ENCODE assay signal across 8 cellular contexts in the genomic region with DNA sequence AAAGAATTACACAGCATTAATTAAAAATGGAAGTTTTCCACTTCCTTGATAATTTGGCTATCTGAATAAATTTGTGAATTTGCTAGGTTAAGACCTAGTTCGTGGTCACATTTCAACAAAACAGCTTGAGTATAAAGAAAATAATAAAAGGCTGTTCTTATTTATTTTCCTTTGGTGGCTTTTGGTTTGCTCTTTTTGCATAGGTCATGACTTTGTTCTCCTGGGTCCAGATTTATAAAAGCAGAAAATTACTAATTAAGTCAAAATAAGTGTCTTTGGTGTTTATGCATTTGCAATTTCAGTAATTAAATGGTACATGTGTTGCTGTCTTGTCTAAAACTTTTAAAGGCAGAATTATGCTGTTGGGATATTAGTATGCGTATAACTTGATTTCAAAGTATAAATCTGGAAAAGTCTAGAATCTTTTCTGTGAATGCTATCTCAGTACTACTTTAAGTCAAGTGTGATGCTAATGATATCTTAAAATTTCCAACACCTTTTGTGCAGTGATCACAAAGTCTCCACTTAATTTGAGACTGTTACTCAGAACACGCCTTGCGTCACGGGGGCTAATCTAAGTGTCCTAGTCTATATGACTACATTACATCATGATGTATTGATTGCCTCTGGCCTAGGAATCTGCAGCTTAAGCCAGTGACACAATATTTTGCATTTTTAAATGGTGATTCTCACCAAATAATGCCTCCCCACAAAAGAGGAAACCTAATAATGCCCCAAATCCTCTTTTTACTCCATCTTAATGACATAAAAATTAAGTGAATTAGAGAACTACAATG. TPM values are rescaled to one million over a fixed set of nuclear protein-coding genes. Genes with fewer than 3 reads are reported as not detected.
DNase-seq lines count a peak whose midpoint lies in the region; ATAC-seq and TF ChIP-seq lines count a peak whose summit lies in the region.

No MANE protein-coding gene starts in this region.

- H3K27ac ChIP-seq in SK-N-SH (ENCODE audit: low read depth in 2 of 2, low read length in 1 of 2) (peak overlapping the region; percentile 92 to 97), foreskin keratinocyte (peak overlapping the region; percentile 44)

- peaks cover 59% of the 10 kb centered on the region for H4K20me1 ChIP-seq in SK-N-SH (ENCODE audit: insufficient read depth)

- POLR2A ChIA-PET in SK-N-SH (lab: Yijun Ruan, JAX) (no interaction called here), activated B cell treated with CpG ODN at 0.5 μM for 24 hours (lab: Charles Lee) (interaction anchor here (1.0 to 1.5 kb wide), 2 partner anchors 14 to 138 kb away, joined by 6 to 7 read pairs; partner anchors contain the start of gene ATP5F1E)

- H3K4me1 ChIP-seq in SK-N-SH (ENCODE audit: control insufficient read depth in 1 of 2, insufficient read depth in 2 of 2, low read depth in 1 of 2, low read length in 1 of 2): peaks cover 32 to 38% of the 10 kb centered on the region in 2 experiments; a peak in 3 of 4 replicates
- H3K4me1 ChIP-seq in foreskin keratinocyte: peaks cover 24% of the 10 kb centered on the region

- H2AFZ ChIP-seq in SK-N-SH (ENCODE audit: low read depth): no peak overlapping the region

- peak overlapping the region; percentile 64 for H3K4me3 Mint-ChIP-seq in activated B cell treated with CpG ODN at 0.5 μM for 24 hours

- ATAC-seq in SK-N-SH treated with all-trans-retinoic acid at 6 μM for 48 hours (no peak), activated B cell treated with CpG ODN at 0.5 μM for 24 hours (ENCODE audit: low read depth) (no peak), foreskin keratinocyte (no peak), GM21447 (IDR thresholded peaks at IDR 0.05; ENCODE audit: unreplicated experiment) (no peak)

- peaks cover 54% of the 10 kb centered on the region for H3K4me1 Mint-ChIP-seq in activated B cell treated with CpG ODN at 0.5 μM for 24 hours

- intact Hi-C loops in activated B cell treated with CpG ODN at 0.5 μM for 24 hours (cut with micrococcal nuclease): loop anchor here (2.0 to 5.0 kb wide), 3 partner anchors 229 to 1276 kb away; no protein-coding TSS in a partner anchor

- H3K9me3 ChIP-seq in SK-N-SH: no peaks in the 10 kb centered on the region

- no peaks in the 10 kb centered on the region for H3K27me3 ChIP-seq in SK-N-SH (ENCODE audit: insufficient read depth)
- H3K27me3 ChIP-seq in foreskin keratinocyte: no peaks in the 10 kb centered on the region

- peak overlapping the region; percentile 97 for H3K9ac ChIP-seq in SK-N-SH

- 53% methylated on average over 5 of the region's 5 CpGs for WGBS in SK-N-SH (ENCODE audit: low lambda C conversion rate)

- DNase-seq in SK-N-SH (no peak), activated B cell treated with CpG ODN at 0.5 μM for 24 hours (no peak), foreskin keratinocyte (no peak), pons (ENCODE audit: low spot score) (no peak), NCI-H524 treated with DMSO at 0.1 percent for 48 hours (lab: John Stamatoyannopoulos, UW) (no peak)
- DNase-seq in stimulated activated CD8-positive, alpha-beta memory T cell treated with anti-CD3 and anti-CD28 coated beads, Interleukin-4, amount 100 ng/mL, for 48 hours: peak; percentile 71

- H3K27ac Mint-ChIP-seq in activated B cell treated with CpG ODN at 0.5 μM for 24 hours: peak overlapping the region; percentile 65

- H3K9me3 Mint-ChIP-seq in activated B cell treated with CpG ODN at 0.5 μM for 24 hours: no peaks in the 10 kb centered on the region

- H3K27me3 Mint-ChIP-seq in activated B cell treated with CpG ODN at 0.5 μM for 24 hours: no peaks in the 10 kb centered on the region

- H3K4me2 ChIP-seq in SK-N-SH: peak overlapping the region; percentile 70

- H3K4me3 ChIP-seq in SK-N-SH (ENCODE audit: low read depth in 2 of 2, low read length in 1 of 2): peak overlapping the region; percentile 69 to 77

- CTCF ChIA-PET in SK-N-SH (lab: Yijun Ruan, JAX): no interaction called here
- CTCF ChIA-PET in activated B cell treated with CpG ODN at 0.5 μM for 24 hours (lab: Charles Lee): no interaction called here

- no peak for TF ChIP-seq EP300 in SK-N-SH (IDR thresholded peaks at IDR 0.05; ENCODE audit: borderline replicate concordance in 1 of 2, low read depth in 1 of 2, low read length in 1 of 2)

- H3K36me3 ChIP-seq in SK-N-SH (replicated peaks in 1 of 2; ENCODE audit: control insufficient read depth in 1 of 2, insufficient read depth in 2 of 2, low read length in 1 of 2): peaks cover 32 to 33% of the 10 kb centered on the region in 2 experiments

- H3F3A ChIP-seq in SK-N-SH (replicated peaks; ENCODE audit: insufficient read depth): peaks cover 25% of the 10 kb centered on the region

- no peak for TF ChIP-seq RAD21 in SK-N-SH (IDR thresholded peaks at IDR 0.05; ENCODE audit: low read length)

- H3K36me3 Mint-ChIP-seq in activated B cell treated with CpG ODN at 0.5 μM for 24 hours (ENCODE audit: low read depth): peaks cover 38% of the 10 kb centered on the region

- H3K79me2 ChIP-seq in SK-N-SH (ENCODE audit: insufficient read depth): peaks cover 73% of the 10 kb centered on the region

- no peaks in the 10 kb centered on the region for H3K9me2 ChIP-seq in SK-N-SH

- TF ChIP-seq CTCF in SK-N-SH (IDR thresholded peaks at IDR 0.05): no peak
- no peak for TF ChIP-seq CTCF in activated B cell treated with CpG ODN at 0.5 μM for 24 hours (IDR thresholded peaks at IDR 0.05)
- TF ChIP-seq CTCF in foreskin keratinocyte (conservative IDR thresholded peaks at IDR 0.05): no peak

TF ChIP-seq in SK-N-SH, 30 proteins besides CTCF, POLR2A, EP300 and RAD21:
- TF ChIP-seq FOSL2 (IDR thresholded peaks at IDR 0.05; ENCODE audit: borderline replicate concordance, low read depth): no peak
- TF ChIP-seq GABPA (IDR thresholded peaks at IDR 0.05; ENCODE audit: low read depth): no peak
- TF ChIP-seq FOXJ3 (CRISPR knock-in tag; IDR thresholded peaks at IDR 0.05): no peak
- TF ChIP-seq, protein P1, sequence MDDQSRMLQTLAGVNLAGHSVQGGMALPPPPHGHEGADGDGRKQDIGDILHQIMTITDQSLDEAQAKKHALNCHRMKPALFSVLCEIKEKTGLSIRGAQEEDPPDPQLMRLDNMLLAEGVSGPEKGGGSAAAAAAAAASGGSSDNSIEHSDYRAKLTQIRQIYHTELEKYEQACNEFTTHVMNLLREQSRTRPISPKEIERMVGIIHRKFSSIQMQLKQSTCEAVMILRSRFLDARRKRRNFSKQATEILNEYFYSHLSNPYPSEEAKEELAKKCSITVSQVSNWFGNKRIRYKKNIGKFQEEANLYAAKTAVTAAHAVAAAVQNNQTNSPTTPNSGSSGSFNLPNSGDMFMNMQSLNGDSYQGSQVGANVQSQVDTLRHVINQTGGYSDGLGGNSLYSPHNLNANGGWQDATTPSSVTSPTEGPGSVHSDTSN (IDR thresholded peaks at IDR 0.05): no peak
- no peak for TF ChIP-seq ELF1 (IDR thresholded peaks at IDR 0.05)
- no peak for TF ChIP-seq POLR2AphosphoS5 (IDR thresholded peaks at IDR 0.05; ENCODE audit: low read depth, low read length)
- TF ChIP-seq, protein P2, sequence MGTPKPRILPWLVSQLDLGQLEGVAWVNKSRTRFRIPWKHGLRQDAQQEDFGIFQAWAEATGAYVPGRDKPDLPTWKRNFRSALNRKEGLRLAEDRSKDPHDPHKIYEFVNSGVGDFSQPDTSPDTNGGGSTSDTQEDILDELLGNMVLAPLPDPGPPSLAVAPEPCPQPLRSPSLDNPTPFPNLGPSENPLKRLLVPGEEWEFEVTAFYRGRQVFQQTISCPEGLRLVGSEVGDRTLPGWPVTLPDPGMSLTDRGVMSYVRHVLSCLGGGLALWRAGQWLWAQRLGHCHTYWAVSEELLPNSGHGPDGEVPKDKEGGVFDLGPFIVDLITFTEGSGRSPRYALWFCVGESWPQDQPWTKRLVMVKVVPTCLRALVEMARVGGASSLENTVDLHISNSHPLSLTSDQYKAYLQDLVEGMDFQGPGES (IDR thresholded peaks at IDR 0.05; ENCODE audit: low read depth, low read length): no peak

TF ChIP-seq in SK-N-SH treated with all-trans-retinoic acid at 6 μM for 48 hours, 23 proteins besides CTCF, POLR2A, EP300 and RAD21 (continues in another document):
- TF ChIP-seq RARB (CRISPR knock-in tag; IDR thresholded peaks at IDR 0.05) (no peak), ZNF565 (CRISPR knock-in tag; conservative IDR thresholded peaks at IDR 0.05; ENCODE audit: low read depth) (no peak), ZFP30 (CRISPR knock-in tag; IDR thresholded peaks at IDR 0.05) (no peak), BACH2 (CRISPR knock-in tag; IDR thresholded peaks at IDR 0.05; ENCODE audit: borderline replicate concordance) (no peak), CREB5 (CRISPR knock-in tag; IDR thresholded peaks at IDR 0.05; ENCODE audit: low read depth) (no peak), ARNTL (CRISPR knock-in tag; IDR thresholded peaks at IDR 0.05; ENCODE audit: borderline replicate concordance, low read depth) (no peak), TOX (CRISPR knock-in tag; IDR thresholded peaks at IDR 0.05; ENCODE audit: borderline replicate concordance) (no peak), ZNF70 (CRISPR knock-in tag; IDR thresholded peaks at IDR 0.05) (no peak), TCF4 (CRISPR knock-in tag; IDR thresholded peaks at IDR 0.05; ENCODE audit: borderline replicate concordance) (no peak)

RNA-seq across cellular contexts. Expression of gene GNAS, which starts 41.0 kb away (rescaled TPM):
- polyA plus RNA-seq in SK-N-SH (2012; rRNA removed): 1,011 and 1,562 TPM in 2 replicates
- 1,261 and 1,880 TPM in 2 replicates for polyA plus RNA-seq in SK-N-SH (2012; cell fraction: cytosol; rRNA removed)
- 1,323 and 1,902 TPM in 2 replicates for polyA plus RNA-seq in SK-N-SH (2012; cell fraction: nucleus; rRNA removed)
- 784 and 849 TPM in 2 replicates for total RNA-seq in activated B cell treated with CpG ODN at 0.5 μM for 24 hours
- 697 and 702 TPM in 2 replicates for total RNA-seq in foreskin keratinocyte
- 862 and 881 TPM in 2 replicates for polyA plus RNA-seq in foreskin keratinocyte

RNA-seq across cellular contexts. Expression of gene GNAS-AS1, which starts 42.9 kb away (rescaled TPM):
- 1.2 and 1.5 TPM in 2 replicates for polyA plus RNA-seq in SK-N-SH (2012; rRNA removed)
- 0.91 and 1.0 TPM in 2 replicates for polyA plus RNA-seq in SK-N-SH (2012; cell fraction: cytosol; rRNA removed)
- 2.7 and 3.3 TPM in 2 replicates for polyA plus RNA-seq in SK-N-SH (2012; cell fraction: nucleus; rRNA removed)
- total RNA-seq in activated B cell treated with CpG ODN at 0.5 μM for 24 hours: 1.4 and 1.5 TPM in 2 replicates
- total RNA-seq in foreskin keratinocyte: 0.27 and 0.63 TPM in 2 replicates
- polyA plus RNA-seq in foreskin keratinocyte: 0.16 and 0.39 TPM in 2 replicates
